ENCODE assay signal across 7 cellular contexts in the genomic region with DNA sequence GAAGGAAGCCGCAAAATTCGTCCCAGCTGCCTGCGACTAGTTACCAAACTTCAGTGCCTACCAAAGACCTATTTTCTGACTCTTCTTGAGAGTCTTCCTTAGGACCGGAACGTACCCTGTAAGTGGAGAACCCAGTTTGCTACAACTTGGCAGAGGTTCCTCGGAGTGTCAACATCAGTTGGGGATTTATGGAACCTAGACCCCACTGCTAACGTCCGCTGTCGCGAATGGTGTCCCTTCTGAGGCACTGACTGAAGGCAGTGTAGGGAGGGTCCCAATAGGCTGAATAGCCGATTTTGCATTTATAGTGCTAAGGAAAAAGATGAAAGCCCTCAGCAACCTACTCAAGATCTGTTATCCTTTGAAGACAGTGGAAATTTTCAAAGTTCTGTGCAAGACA. TPM values are rescaled to one million over a fixed set of nuclear protein-coding genes. Genes with fewer than 3 reads are reported as not detected.
DNase-seq lines count a peak whose midpoint lies in the region; ATAC-seq and TF ChIP-seq lines count a peak whose summit lies in the region.

No MANE protein-coding gene starts in this region.

- H3K27ac ChIP-seq in iPS DF 6.9 (ENCODE audit: low read length) = no peak overlapping the region

- no CpG with 5 or more reads among the region's 11 CpGs for WGBS in iPS DF 6.9 (ENCODE audit: insufficient coverage, insufficient read length)

- H3K4me3 ChIP-seq in HFF-Myc (replicated peaks; ENCODE audit: low read depth, low read length) = peak overlapping the region; percentile 92
- peak overlapping the region; percentile 63 for H3K4me3 ChIP-seq in WI38 (ENCODE audit: low read depth, low read length)
- peak overlapping the region; percentile 47; the same call in 1 of the 2 replicates for H3K4me3 ChIP-seq in iPS DF 6.9 (ENCODE audit: low read length)

- H3K9me3 ChIP-seq in iPS DF 6.9 (ENCODE audit: control insufficient read depth, insufficient read depth, low read length) = no peaks in the 10 kb centered on the region

- DNase-seq in HFF-Myc (ENCODE audit: extremely low read depth, low read depth) (no peak), iPS DF 6.9 (ENCODE audit: low read depth, low spot score) (no peak), cerebellum (ENCODE audit: low spot score) (no peak), GM13976 (ENCODE audit: low spot score) (no peak)
- no peak for DNase-seq in stimulated activated naive CD8-positive, alpha-beta T cell treated with anti-CD3 and anti-CD28 coated beads, Interleukin-15, Interleukin-2, amounts not matched to agents 100 U/mL and 50 U/mL, for 24 hours

- no peaks in the 10 kb centered on the region for H3K36me3 ChIP-seq in iPS DF 6.9 (ENCODE audit: control insufficient read depth, insufficient read depth, low read length)

- no peak for TF ChIP-seq CTCF in HFF-Myc (IDR thresholded peaks at IDR 0.05; ENCODE audit: low read depth, low read length, missing control alignments)
- TF ChIP-seq CTCF in WI38 (IDR thresholded peaks at IDR 0.05; ENCODE audit: low read depth, low read length) = no peak
- TF ChIP-seq CTCF in GM13976 (IDR thresholded peaks at IDR 0.05; ENCODE audit: borderline replicate concordance, control extremely low read depth, extremely low read depth, insufficient read depth, missing control alignments) = no peak

- peak; percentile 2 for ATAC-seq in stimulated activated naive CD8-positive, alpha-beta T cell treated with anti-CD3 and anti-CD28 coated beads, Interleukin-15, Interleukin-2, amounts not matched to agents 100 U/mL and 50 U/mL, for 24 hours
- ATAC-seq in GM18858 (IDR thresholded peaks at IDR 0.05; ENCODE audit: unreplicated experiment) = no peak

- in situ Hi-C loops in GM13976 (cut with MboI; ENCODE audit: low sequenced_read_pairs, unreplicated experiment) = loop anchor here (10.0 kb wide), 2 partner anchors 73 to 103 kb away; no protein-coding TSS in a partner anchor

- peaks cover 2% of the 10 kb centered on the region; the same call in 1 of the 2 replicates for H3K4me1 ChIP-seq in iPS DF 6.9 (ENCODE audit: control insufficient read depth, insufficient read depth, low read length)

- no peaks in the 10 kb centered on the region for H3K27me3 ChIP-seq in iPS DF 6.9 (ENCODE audit: control insufficient read depth, insufficient read depth, low read length)

RNA-seq across cellular contexts. Expression of gene STK17B, which starts 0.6 kb away (rescaled TPM):
- total RNA-seq in cerebellum = 13.6 TPM
